ENCODE assay signal across 16 cellular contexts in genomic region chr1:199700551-199700950, GRCh38.
"Had no signal": no experiment of that assay in that cellular context is flagged by ENCODE, and none has a peak within 500 bp of the region (broad histone marks: within the 10 kb centered on the region; RNA-seq: fewer than 3 reads in every experiment).

No MANE protein-coding gene starts in this region.

- H3K27ac ChIP-seq: breast epithelium, skin epidermis, tibial nerve had no signal

- ATAC-seq: activated CD8-positive, alpha-beta memory T cell treated with anti-CD3 and anti-CD28 coated beads, Interleukin-2, amount 10 ng/mL, durations not matched to agents 7 days and 5 days; left colon had no signal

- DNase-seq: activated CD4-positive, alpha-beta T cell treated with anti-CD3 and anti-CD28 coated beads, Interleukin-2, amount 50 U/mL, for 48 hours; activated CD8-positive, alpha-beta memory T cell treated with anti-CD3 and anti-CD28 coated beads, Interleukin-2, amount 10 ng/mL, durations not matched to agents 7 days and 5 days; activated gamma-delta T cell; activated naive CD8-positive, alpha-beta T cell treated with anti-CD3 and anti-CD28 coated beads, Interleukin-2, amount 10 ng/mL, durations not matched to agents 7 days and 5 days; activated T-cell treated with anti-CD3 and anti-CD28 coated beads, Interleukin-2, amount 50 U/mL, for 24 hours; anterior cingulate cortex; foreskin fibroblast; glutamatergic neuron; immature natural killer cell; left colon; naive B cell; retina had no signal

- H3K4me1 ChIP-seq: breast epithelium, tibial nerve had no signal

- H3K36me3 ChIP-seq: breast epithelium, tibial nerve had no signal

- H3K27me3 ChIP-seq: breast epithelium, tibial nerve had no signal

- H3K9me3 ChIP-seq: breast epithelium, tibial nerve had no signal

- H3K4me3 ChIP-seq: breast epithelium, lung, skin epidermis, tibial nerve had no signal
